ENCODE assay signal across 20 cellular contexts in the genomic region with DNA sequence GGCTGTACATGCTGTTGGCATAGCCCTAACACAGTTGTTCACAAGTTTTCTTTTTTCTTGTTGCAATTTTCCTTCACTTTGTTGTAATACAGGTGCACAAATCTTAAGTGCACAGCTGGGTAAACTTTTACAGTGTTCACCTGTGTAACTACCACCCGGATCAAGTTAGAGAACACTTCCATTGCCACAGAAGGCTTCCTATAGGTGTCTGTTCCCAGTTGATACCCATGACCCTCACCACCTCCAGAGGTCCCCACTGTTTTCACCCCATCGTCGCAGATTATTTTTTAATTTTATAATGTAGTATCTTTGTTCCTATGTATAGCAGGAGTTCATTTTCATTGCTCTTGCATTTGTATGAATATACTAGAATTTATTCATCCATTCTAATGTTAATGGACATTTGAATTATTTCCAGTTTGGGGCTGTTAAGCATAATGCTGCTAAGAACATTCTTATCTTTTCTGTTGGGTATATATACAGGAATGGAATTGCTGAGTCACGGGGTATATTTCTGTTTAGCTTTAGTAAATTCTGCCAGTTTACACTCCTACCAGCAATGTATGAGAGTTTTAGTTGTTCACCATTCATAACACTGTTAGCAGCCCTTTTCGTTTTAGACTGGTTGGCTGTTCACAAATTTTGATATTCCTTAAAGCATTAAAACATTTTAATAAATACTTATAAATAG.
"Had no signal": no experiment of that assay in that cellular context is flagged by ENCODE, and none has a peak within 500 bp of the region (broad histone marks: within the 10 kb centered on the region; RNA-seq: fewer than 3 reads in every experiment).

No MANE protein-coding gene starts in this region.

- DNase-seq: activated CD4-positive, alpha-beta T cell treated with anti-CD3 and anti-CD28 coated beads, Interleukin-2, amount 50 U/mL, for 48 hours; activated CD4-positive, CD25-positive, alpha-beta regulatory T cell treated with anti-CD3 and anti-CD28 coated beads, Interleukin-2, amount 50 U/mL, for 72 hours; activated CD8-positive, alpha-beta memory T cell treated with anti-CD3 and anti-CD28 coated beads, Interleukin-2, amount 10 ng/mL, durations not matched to agents 7 days and 5 days; activated gamma-delta T cell; activated T-cell treated with anti-CD3 and anti-CD28 coated beads, Interleukin-2, amount 50 U/mL, for 48 hours; anterior cingulate cortex; glutamatergic neuron; immature natural killer cell; left cardiac atrium; mucosa of descending colon; naive thymus-derived CD8-positive, alpha-beta T cell; posterior cingulate gyrus; small intestine; substantia nigra had no signal

- H3K9me3 ChIP-seq: mucosa of descending colon, neutrophil, right atrium auricular region had no signal

- H3K4me3 ChIP-seq: lung, mucosa of descending colon, right atrium auricular region had no signal

- FAIRE-seq: bronchial epithelial cell had no signal

- ATAC-seq: activated CD8-positive, alpha-beta memory T cell treated with anti-CD3 and anti-CD28 coated beads, Interleukin-2, amount 10 ng/mL, durations not matched to agents 7 days and 5 days; left cardiac atrium; mucosa of descending colon; naive thymus-derived CD8-positive, alpha-beta T cell; SK-N-SH treated with all-trans-retinoic acid at 6 μM for 48 hours; stimulated activated effector memory CD8-positive, alpha-beta T cell treated with anti-CD3 and anti-CD28 coated beads, Interleukin-12 subunit alpha, Interleukin-12 subunit beta, amount 100 ng/mL, for 72 hours had no signal

- H3K27ac ChIP-seq: right atrium auricular region had no signal

- H3K27me3 ChIP-seq: neutrophil, right atrium auricular region had no signal
